Comparison of ENCODE assay signal across 10 cellular contexts in the genomic region with DNA sequence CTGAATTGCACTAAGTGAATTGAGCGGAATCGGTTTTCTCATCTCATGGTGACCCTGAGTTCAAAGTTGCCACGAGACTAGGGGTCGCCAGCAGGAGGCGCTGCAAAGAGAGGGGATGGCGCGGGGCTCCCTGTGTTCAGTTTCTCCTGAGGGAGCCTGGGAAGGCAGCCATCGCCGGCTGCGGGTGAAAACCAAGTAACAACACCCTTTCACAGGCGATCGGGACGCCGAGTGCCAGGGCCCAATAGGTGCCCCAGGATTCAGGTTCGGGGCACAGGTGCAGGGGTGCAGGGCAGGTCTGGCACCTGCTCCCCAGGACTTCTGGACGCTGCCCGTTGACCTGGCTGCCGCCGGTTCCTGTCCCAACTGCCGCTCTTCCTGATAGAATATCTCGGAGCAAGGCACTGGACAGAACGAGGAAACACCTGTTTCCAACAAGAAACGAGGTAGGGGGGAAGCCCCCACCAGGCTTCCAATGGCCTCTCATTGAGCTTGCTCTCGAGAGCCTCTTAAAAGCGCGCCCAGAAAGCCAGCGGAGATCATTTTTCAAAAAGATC. TPM values are rescaled to one million over a fixed set of nuclear protein-coding genes. Genes with fewer than 3 reads are reported as not detected.
DNase-seq lines count a peak whose midpoint lies in the region; ATAC-seq and TF ChIP-seq lines count a peak whose summit lies in the region.
"Had no signal": no experiment of that assay in that cellular context is flagged by ENCODE, and none has a peak within 500 bp of the region (broad histone marks: within the 10 kb centered on the region; RNA-seq: fewer than 3 reads in every experiment).

No MANE protein-coding gene starts in this region.

- intact Hi-C loops in activated T-helper 2 cell treated with anti-CD3 and anti-CD28 coated beads, Interferon-gamma antibody, Interleukin-2, Interleukin-4, amounts not matched to agents 10 μg/mL and 5 μg/mL and 100 μg/mL, durations not matched to agents 14 hours and 24 hours and 36 hours (cut with micrococcal nuclease): loop anchor here (5.0 kb wide), 1 partner anchor 451 kb away; a partner anchor contains a TSS

- in situ Hi-C loops in GM13976 (cut with MboI; ENCODE audit: low sequenced_read_pairs, unreplicated experiment): no loop called here

- no peak for ATAC-seq in HG02571 (IDR thresholded peaks at IDR 0.05; ENCODE audit: unreplicated experiment)
- no peak for ATAC-seq in GM19467 (IDR thresholded peaks at IDR 0.05; ENCODE audit: unreplicated experiment)
- ATAC-seq in GM21619 (IDR thresholded peaks at IDR 0.05; ENCODE audit: unreplicated experiment): no peak

- DNase-seq in GM13976 (ENCODE audit: low spot score) (peak; percentile 33), DMS153 treated with DMSO at 0.1 percent for 48 hours (lab: John Stamatoyannopoulos, UW; ENCODE audit: unreplicated experiment) (no peak)
- DNase-seq in activated T-helper 2 cell treated with anti-CD3 and anti-CD28 coated beads, Interferon-gamma antibody, Interleukin-2, Interleukin-4, amounts not matched to agents 10 μg/mL and 5 μg/mL and 100 μg/mL, durations not matched to agents 14 hours and 24 hours and 36 hours (ENCODE audit: low spot score): no peak
- DNase-seq in stimulated activated CD4-positive, alpha-beta T cell treated with anti-CD3 and anti-CD28 coated beads, Interleukin-1b, Interleukin-23, amount 100 ng/mL, for 48 hours: peak; percentile 14

- H3K9me3 Mint-ChIP-seq in activated T-helper 2 cell treated with anti-CD3 and anti-CD28 coated beads, Interferon-gamma antibody, Interleukin-2, Interleukin-4, amounts not matched to agents 10 μg/mL and 5 μg/mL and 100 μg/mL, durations not matched to agents 14 hours and 24 hours and 36 hours: no peaks in the 10 kb centered on the region

- H3K27me3 Mint-ChIP-seq in activated T-helper 2 cell treated with anti-CD3 and anti-CD28 coated beads, Interferon-gamma antibody, Interleukin-2, Interleukin-4, amounts not matched to agents 10 μg/mL and 5 μg/mL and 100 μg/mL, durations not matched to agents 14 hours and 24 hours and 36 hours (ENCODE audit: low read depth): peaks cover 17% of the 10 kb centered on the region

- H3K27ac Mint-ChIP-seq in activated T-helper 2 cell treated with anti-CD3 and anti-CD28 coated beads, Interferon-gamma antibody, Interleukin-2, Interleukin-4, amounts not matched to agents 10 μg/mL and 5 μg/mL and 100 μg/mL, durations not matched to agents 14 hours and 24 hours and 36 hours: no peak overlapping the region

- H3K4me3 ChIP-seq in iPS-11a (ENCODE audit: low read depth, low read length): peak overlapping the region; percentile 39

- peak overlapping the region; percentile 73 for H3K4me3 Mint-ChIP-seq in activated T-helper 2 cell treated with anti-CD3 and anti-CD28 coated beads, Interferon-gamma antibody, Interleukin-2, Interleukin-4, amounts not matched to agents 10 μg/mL and 5 μg/mL and 100 μg/mL, durations not matched to agents 14 hours and 24 hours and 36 hours (ENCODE audit: low read depth)

- no peaks in the 10 kb centered on the region for H3K36me3 Mint-ChIP-seq in activated T-helper 2 cell treated with anti-CD3 and anti-CD28 coated beads, Interferon-gamma antibody, Interleukin-2, Interleukin-4, amounts not matched to agents 10 μg/mL and 5 μg/mL and 100 μg/mL, durations not matched to agents 14 hours and 24 hours and 36 hours (ENCODE audit: low read depth)

- H3K4me1 Mint-ChIP-seq in activated T-helper 2 cell treated with anti-CD3 and anti-CD28 coated beads, Interferon-gamma antibody, Interleukin-2, Interleukin-4, amounts not matched to agents 10 μg/mL and 5 μg/mL and 100 μg/mL, durations not matched to agents 14 hours and 24 hours and 36 hours (ENCODE audit: low read depth): peaks cover 11% of the 10 kb centered on the region

- TF ChIP-seq CTCF in GM13976 (IDR thresholded peaks at IDR 0.05; ENCODE audit: borderline replicate concordance, control extremely low read depth, extremely low read depth, insufficient read depth, missing control alignments): no peak

RNA-seq across cellular contexts. Expression of a gene that starts 1.1 kb away (rescaled TPM):
- not detected in 2 replicates for total RNA-seq in activated T-helper 2 cell treated with anti-CD3 and anti-CD28 coated beads, Interferon-gamma antibody, Interleukin-2, Interleukin-4, amounts not matched to agents 10 μg/mL and 5 μg/mL and 100 μg/mL, durations not matched to agents 14 hours and 24 hours and 36 hours
- total RNA-seq: renal cortical epithelial cell, RPMI7951 had no signal

Comparison
In these comparisons a context has a peak if more than half of its experiments do, and no peak if none do; other contexts are left out.
1. DNase-seq: peak in GM13976 (single experiment) and stimulated activated CD4-positive, alpha-beta T cell treated with anti-CD3 and anti-CD28 coated beads, Interleukin-1b, Interleukin-23, amount 100 ng/mL, for 48 hours (single experiment); none in activated T-helper 2 cell treated with anti-CD3 and anti-CD28 coated beads, Interferon-gamma antibody, Interleukin-2, Interleukin-4, amounts not matched to agents 10 μg/mL and 5 μg/mL and 100 μg/mL, durations not matched to agents 14 hours and 24 hours and 36 hours (single experiment) and DMS153 treated with DMSO at 0.1 percent for 48 hours (single experiment).